In genomic region chr10:124419635-124420034, GRCh38 we compare ENCODE assay signal across 12 cellular contexts. TPM values are rescaled to one million over a fixed set of nuclear protein-coding genes. Genes with fewer than 3 reads are reported as not detected.
DNase-seq lines count a peak whose midpoint lies in the region; ATAC-seq and TF ChIP-seq lines count a peak whose summit lies in the region.
"Had no signal": no experiment of that assay in that cellular context is flagged by ENCODE, and none has a peak within 500 bp of the region (broad histone marks: within the 10 kb centered on the region; RNA-seq: fewer than 3 reads in every experiment).

No MANE protein-coding gene starts in this region.

- H3K27ac ChIP-seq in iPS-20b (ENCODE audit: low read length) (no peak overlapping the region), stomach (peak overlapping the region in 1 of 5 donors; percentile 97)

- peak overlapping the region; percentile 20; the same call in 1 of the 2 replicates for H3K9ac ChIP-seq in iPS-20b (ENCODE audit: low read depth, low read length)

- CTCF ChIA-PET in activated CD4-positive, alpha-beta memory T cell treated with anti-CD3 and anti-CD28 coated beads for 36 hours (lab: Charles Lee) = interaction anchor here (1.0 to 2.9 kb wide), 2 partner anchors 15 to 30 kb away, joined by 7 to 17 read pairs; no protein-coding TSS in a partner anchor

- H3K27me3 ChIP-seq in iPS-20b (ENCODE audit: insufficient read depth, low read length) = peaks cover 25% of the 10 kb centered on the region
- H3K27me3 ChIP-seq in stomach = no peaks in the 10 kb centered on the region

- 92 to 97% (median 93%) methylated on average over 10 of the region's 10 CpGs for WGBS in stomach, 5 donors

- H3K9me3 ChIP-seq in iPS-20b (ENCODE audit: insufficient read depth, low read depth, low read length) (no peaks in the 10 kb centered on the region), stomach (no peaks in the 10 kb centered on the region)

- H3K4me3 ChIP-seq in iPS-20b (ENCODE audit: low read length) (peak overlapping the region; percentile 71; the same call in 1 of the 2 replicates), stomach (peak overlapping the region in 1 of 4 donors; percentile 92)

- TF ChIP-seq POLR2A in stomach (IDR thresholded peaks at IDR 0.05) = no peak

- H3K36me3 Mint-ChIP-seq in activated CD4-positive, alpha-beta memory T cell treated with anti-CD3 and anti-CD28 coated beads for 36 hours = no peaks in the 10 kb centered on the region

- no peaks in the 10 kb centered on the region for H3K9me3 Mint-ChIP-seq in activated CD4-positive, alpha-beta memory T cell treated with anti-CD3 and anti-CD28 coated beads for 36 hours

- ATAC-seq in HG03354 (IDR thresholded peaks at IDR 0.05; ENCODE audit: poor library complexity, severe bottlenecking, unreplicated experiment) (no peak), GM21515 (IDR thresholded peaks at IDR 0.05; ENCODE audit: unreplicated experiment) (no peak)

- peak; percentile 0 for DNase-seq in stimulated activated CD4-positive, alpha-beta T cell treated with anti-CD3 and anti-CD28 coated beads, Interleukin-12 subunit alpha, Interleukin-12 subunit beta, amount 100 ng/mL, for 4 hours
- no peak for DNase-seq in stimulated activated CD4-positive, alpha-beta T cell treated with anti-CD3 and anti-CD28 coated beads, Interleukin-2, amount 100 ng/mL, for 48 hours
- DNase-seq in activated CD4-positive, alpha-beta memory T cell treated with anti-CD3 and anti-CD28 coated beads for 36 hours = no peak
- DNase-seq in stomach = peak; percentile 23
- DNase-seq in stimulated activated CD4-positive, alpha-beta T cell treated with anti-CD3 and anti-CD28 coated beads, Interleukin-4, amount 100 ng/mL, for 1 hour = no peak
- DNase-seq: dermis blood vessel endothelial cell, NCI-H446, trophoblast cell had no signal

- H3K36me3 ChIP-seq in iPS-20b (ENCODE audit: insufficient read depth, low read depth, low read length) = no peaks in the 10 kb centered on the region
- H3K36me3 ChIP-seq in stomach = no peaks in the 10 kb centered on the region

- TF ChIP-seq CTCF in stomach (IDR thresholded peaks at IDR 0.05) = no peak

- peaks cover 16% of the 10 kb centered on the region for H3K4me1 Mint-ChIP-seq in activated CD4-positive, alpha-beta memory T cell treated with anti-CD3 and anti-CD28 coated beads for 36 hours (ENCODE audit: low read depth)

- no peaks in the 10 kb centered on the region; the same call in 1 of the 2 replicates for H3K4me1 ChIP-seq in iPS-20b (ENCODE audit: insufficient read depth, low read length)
- H3K4me1 ChIP-seq in stomach = peaks cover 19 to 45% (median 41%) of the 10 kb centered on the region in 4 donors

- TF ChIP-seq EP300 in stomach (IDR thresholded peaks at IDR 0.05) = no peak

- peaks cover 11% of the 10 kb centered on the region for H3K27me3 Mint-ChIP-seq in activated CD4-positive, alpha-beta memory T cell treated with anti-CD3 and anti-CD28 coated beads for 36 hours

- intact Hi-C loops in activated CD4-positive, alpha-beta memory T cell treated with anti-CD3 and anti-CD28 coated beads for 36 hours (cut with micrococcal nuclease) = loop anchor here (5.0 kb wide), 1 partner anchor 383 kb away; the partner anchor contains the start of gene ABRAXAS2
- intact Hi-C loops in stomach (cut with DNase I; ENCODE audit: low total_unique reads) = no loop called here

- peak overlapping the region; percentile 79 for H3K4me3 Mint-ChIP-seq in activated CD4-positive, alpha-beta memory T cell treated with anti-CD3 and anti-CD28 coated beads for 36 hours

- H3K27ac Mint-ChIP-seq in activated CD4-positive, alpha-beta memory T cell treated with anti-CD3 and anti-CD28 coated beads for 36 hours = no peak overlapping the region

- POLR2A ChIA-PET in activated CD4-positive, alpha-beta memory T cell treated with anti-CD3 and anti-CD28 coated beads for 36 hours (lab: Charles Lee) = interaction anchor here (2.1 kb wide), 1 partner anchor 42 kb away, joined by 8 read pairs; the partner anchor contains the start of gene LHPP

RNA-seq across cellular contexts. Expression of gene OAT, which starts 0.9 kb away (rescaled TPM):
- 10 to 100 TPM; 34.6 to 38.1 TPM for total RNA-seq in activated CD4-positive, alpha-beta memory T cell treated with anti-CD3 and anti-CD28 coated beads for 36 hours
- total RNA-seq in stomach = 100 to 1,000 TPM in 1 of 5 donors, 10 to 100 TPM in 4; 26.1 to 243 (median 75.0) TPM
- polyA plus RNA-seq in stomach = 10 to 100 TPM; 63.6 to 94.9 (median 63.8) TPM

RNA-seq across cellular contexts. Expression of gene NKX1-2, which starts 30.2 kb away (rescaled TPM):
- not detected for total RNA-seq in activated CD4-positive, alpha-beta memory T cell treated with anti-CD3 and anti-CD28 coated beads for 36 hours
- not detected for total RNA-seq in stomach
- under 1 TPM in 1 of 3 donors, not detected in 2; 0.10 TPM for polyA plus RNA-seq in stomach
- total RNA-seq: dermis blood vessel endothelial cell; T-helper 1 cell treated with Interleukin-12 subunit alpha and Interleukin-12 subunit beta and Interleukin-4 antibody, amounts not matched to agents 30 ng/mL and 1 ng/mL, for 36 hours had no signal

RNA-seq across cellular contexts. Expression of gene LHPP, which starts 42.0 kb away (rescaled TPM):
- 10 to 100 TPM; 10.1 to 12.3 TPM for total RNA-seq in activated CD4-positive, alpha-beta memory T cell treated with anti-CD3 and anti-CD28 coated beads for 36 hours
- total RNA-seq in stomach = 10 to 100 TPM in 4 of 5 donors, 1 to 10 TPM in 1; 8.5 to 48.7 (median 17.5) TPM
- polyA plus RNA-seq in stomach = 10 to 100 TPM; 14.6 to 24.0 (median 16.6) TPM

Comparison
In these comparisons a context has a peak if more than half of its experiments do, and no peak if none do; other contexts are left out.
1. DNase-seq: peak in stimulated activated CD4-positive, alpha-beta T cell treated with anti-CD3 and anti-CD28 coated beads, Interleukin-12 subunit alpha, Interleukin-12 subunit beta, amount 100 ng/mL, for 4 hours (single experiment) and stomach (single experiment); none in stimulated activated CD4-positive, alpha-beta T cell treated with anti-CD3 and anti-CD28 coated beads, Interleukin-2, amount 100 ng/mL, for 48 hours (0 of 2), activated CD4-positive, alpha-beta memory T cell treated with anti-CD3 and anti-CD28 coated beads for 36 hours (single experiment) and stimulated activated CD4-positive, alpha-beta T cell treated with anti-CD3 and anti-CD28 coated beads, Interleukin-4, amount 100 ng/mL, for 1 hour (single experiment).